ENCODE assay signal across 30 cellular contexts in the genomic region with DNA sequence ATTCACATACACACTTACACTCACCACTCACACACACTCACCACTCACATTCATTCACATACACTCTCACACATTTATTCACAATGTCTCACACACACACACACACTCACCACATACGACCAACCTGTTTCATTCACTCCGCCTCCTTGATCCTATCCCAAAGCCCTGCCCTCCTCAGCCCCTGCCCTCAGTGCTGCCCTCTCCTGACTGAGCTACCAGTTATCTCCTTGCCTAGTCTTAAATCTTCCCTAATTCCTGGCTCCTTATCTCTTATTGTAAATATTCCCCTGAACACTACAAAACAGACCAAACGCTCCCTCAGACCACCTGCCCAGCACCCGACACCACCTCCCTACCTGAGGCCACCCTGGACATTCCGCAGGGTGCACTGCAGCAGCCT. TPM values are rescaled to one million over a fixed set of nuclear protein-coding genes. Genes with fewer than 3 reads are reported as not detected.
DNase-seq lines count a peak whose midpoint lies in the region; ATAC-seq and TF ChIP-seq lines count a peak whose summit lies in the region.
"Had no signal": no experiment of that assay in that cellular context is flagged by ENCODE, and none has a peak within 500 bp of the region (broad histone marks: within the 10 kb centered on the region; RNA-seq: fewer than 3 reads in every experiment).

No MANE protein-coding gene starts in this region.

- no peaks in the 10 kb centered on the region for H3K9me3 Mint-ChIP-seq in MCF 10A (ENCODE audit: unreplicated experiment)
- H3K9me3 Mint-ChIP-seq: activated naive CD8-positive, alpha-beta T cell treated with anti-CD3 and anti-CD28 coated beads for 36 hours; CD8-positive, alpha-beta T cell; naive thymus-derived CD8-positive, alpha-beta T cell; T-cell had no signal

- in situ Hi-C loops in SK-MEL-5 (cut with HindIII; ENCODE audit: low pct_unique_long_range_greater_than_20kb, low sequenced_read_pairs) = no loop called here
- in situ Hi-C loops in KBM-7 (cut with MboI; ENCODE audit: low pct_unique_long_range_greater_than_20kb, low sequenced_read_pairs) = no loop called here

- H3K4me1 ChIP-seq in breast epithelium (no peaks in the 10 kb centered on the region), foreskin keratinocyte (no peaks in the 10 kb centered on the region)
- H3K4me1 ChIP-seq: testis, uterus had no signal

- TF ChIP-seq POLR2A in breast epithelium (IDR thresholded peaks at IDR 0.05) = no peak

- H3K4me1 Mint-ChIP-seq in MCF 10A (ENCODE audit: insufficient read depth, unreplicated experiment) = no peaks in the 10 kb centered on the region
- H3K4me1 Mint-ChIP-seq: activated naive CD8-positive, alpha-beta T cell treated with anti-CD3 and anti-CD28 coated beads for 36 hours; naive thymus-derived CD8-positive, alpha-beta T cell; T-cell had no signal

- peak; percentile 12 for TF ChIP-seq CTCF in MCF 10A (IDR thresholded peaks at IDR 0.05; ENCODE audit: unreplicated experiment)
- no peak for TF ChIP-seq CTCF in breast epithelium (IDR thresholded peaks at IDR 0.05)
- TF ChIP-seq CTCF in foreskin keratinocyte (conservative IDR thresholded peaks at IDR 0.05) = peak; percentile 45

- peaks cover 29% of the 10 kb centered on the region for H3K27me3 Mint-ChIP-seq in MCF 10A (ENCODE audit: insufficient read depth, unreplicated experiment)

- H3K27me3 ChIP-seq in breast epithelium = peaks cover 0 to 15% of the 10 kb centered on the region in 2 donors
- peaks cover 16% of the 10 kb centered on the region for H3K27me3 ChIP-seq in foreskin keratinocyte
- H3K27me3 ChIP-seq: testis, uterus had no signal

- peak; percentile 14 for DNase-seq in MCF 10A (ENCODE audit: unreplicated experiment)
- DNase-seq in breast epithelium (ENCODE audit: low spot score in 2 of 2) = no peak
- DNase-seq in SK-MEL-5 (ENCODE audit: low read depth, low spot score) = peak; percentile 13
- no peak for DNase-seq in foreskin keratinocyte
- no peak for DNase-seq in KBM-7
- DNase-seq: activated effector memory CD4-positive, alpha-beta T cell treated with anti-CD3 and anti-CD28 coated beads, Interleukin-2, amount 50 U/mL, for 16 hours; activated naive CD8-positive, alpha-beta T cell treated with anti-CD3 and anti-CD28 coated beads for 36 hours; activated T-cell treated with anti-CD3 and anti-CD28 coated beads for 4 hours; CD8-positive, alpha-beta T cell; central memory CD4-positive, alpha-beta T cell; DMS153; hypothalamus; kidney; MM.1S; naive thymus-derived CD8-positive, alpha-beta T cell; NCI-H2029; NCI-H526 treated with DMSO at 0.1 percent for 48 hours; stimulated activated naive CD8-positive, alpha-beta T cell treated with anti-CD3 and anti-CD28 coated beads, Interleukin-15, Interleukin-2, amounts not matched to agents 100 U/mL and 50 U/mL, for 24 hours; T-cell; testis; uterus had no signal

- CTCF ChIA-PET in MCF 10A (lab: Yijun Ruan, JAX) = interaction anchor here (0.6 kb wide), 1 partner anchor 390 kb away, joined by 3 read pairs; no protein-coding TSS in a partner anchor

- H3K27ac Mint-ChIP-seq in MCF 10A (ENCODE audit: low read depth, unreplicated experiment) = no peak overlapping the region
- H3K27ac Mint-ChIP-seq: activated naive CD8-positive, alpha-beta T cell treated with anti-CD3 and anti-CD28 coated beads for 36 hours; CD8-positive, alpha-beta T cell; naive thymus-derived CD8-positive, alpha-beta T cell; T-cell had no signal

- no peaks in the 10 kb centered on the region for H3K36me3 ChIP-seq in breast epithelium
- H3K36me3 ChIP-seq: uterus had no signal

- H3K36me3 Mint-ChIP-seq in MCF 10A (ENCODE audit: insufficient read depth, unreplicated experiment) = no peaks in the 10 kb centered on the region
- H3K36me3 Mint-ChIP-seq: activated naive CD8-positive, alpha-beta T cell treated with anti-CD3 and anti-CD28 coated beads for 36 hours; CD8-positive, alpha-beta T cell; naive thymus-derived CD8-positive, alpha-beta T cell; T-cell had no signal

- H3K27ac ChIP-seq in breast epithelium (no peak overlapping the region), foreskin keratinocyte (no peak overlapping the region)
- H3K27ac ChIP-seq: testis, uterus had no signal

- BruUV-seq in MCF 10A (replicated peaks; lab: Mats Ljungman, UMichigan) = no TSS peak

- no peaks in the 10 kb centered on the region for H3K9me3 ChIP-seq in breast epithelium
- H3K9me3 ChIP-seq: testis, uterus had no signal

- intact Hi-C loops in MCF 10A (cut with micrococcal nuclease) = no loop called here
- intact Hi-C loops in breast epithelium (cut with DNase I; ENCODE audit: low total_unique reads) = loop anchor here (5.0 kb wide), 1 partner anchor 483 kb away; no protein-coding TSS in a partner anchor

- POLR2A ChIA-PET in MCF 10A (lab: Yijun Ruan, JAX) = interaction anchor here (0.8 kb wide), 1 partner anchor 132 kb away, joined by 4 read pairs; no protein-coding TSS in a partner anchor

- ATAC-seq in foreskin keratinocyte (peak; percentile 51), HG02588 (IDR thresholded peaks at IDR 0.05; ENCODE audit: unreplicated experiment) (no peak), GM21723 (IDR thresholded peaks at IDR 0.05; ENCODE audit: unreplicated experiment) (no peak)
- ATAC-seq in activated CD4-positive, CD25-positive, alpha-beta regulatory T cell treated with anti-CD3 and anti-CD28 coated beads, Interleukin-2, amount 50 U/mL, for 24 hours = no peak
- ATAC-seq: CD8-positive, alpha-beta T cell; naive thymus-derived CD8-positive, alpha-beta T cell; stimulated activated naive CD8-positive, alpha-beta T cell treated with anti-CD3 and anti-CD28 coated beads, Interleukin-15, Interleukin-2, amounts not matched to agents 100 U/mL and 50 U/mL, for 24 hours; T-cell had no signal

- no peak overlapping the region for H3K4me3 Mint-ChIP-seq in MCF 10A (ENCODE audit: unreplicated experiment)
- H3K4me3 Mint-ChIP-seq: activated naive CD8-positive, alpha-beta T cell treated with anti-CD3 and anti-CD28 coated beads for 36 hours; CD8-positive, alpha-beta T cell; naive thymus-derived CD8-positive, alpha-beta T cell; T-cell had no signal

- H3K4me3 ChIP-seq in breast epithelium = no peak overlapping the region
- H3K4me3 ChIP-seq: testis, uterus had no signal

RNA-seq across cellular contexts. Expression of gene C10orf120, which starts 26.1 kb away (rescaled TPM):
- total RNA-seq in MCF 10A (2022) (not detected in 2 replicates), breast epithelium (not detected), foreskin keratinocyte (not detected in 2 replicates)
- not detected in 2 replicates for total RNA-seq in SK-MEL-5 (2014; rRNA removed; shearing (Covaris generic))
- polyA plus RNA-seq in SK-MEL-5 (2015; cell fraction: cytosol; rRNA removed) = not detected in 2 replicates
- not detected in 2 replicates for polyA plus RNA-seq in SK-MEL-5 (2015; cell fraction: nucleus; rRNA removed)
- polyA plus RNA-seq in foreskin keratinocyte = not detected in 2 replicates
- total RNA-seq: A673; activated naive CD8-positive, alpha-beta T cell treated with anti-CD3 and anti-CD28 coated beads for 36 hours; astrocyte; CD8-positive, alpha-beta T cell; fibroblast of lung; kidney; lower leg skin; naive thymus-derived CD8-positive, alpha-beta T cell; omental fat pad; pulmonary artery endothelial cell; T-cell; uterus had no signal
- polyA plus RNA-seq: fibroblast of lung; naive thymus-derived CD8-positive, alpha-beta T cell had no signal

Comparison
In these comparisons a context has a peak if more than half of its experiments do, and no peak if none do; other contexts are left out.
1. DNase-seq: peak in MCF 10A (single experiment) and SK-MEL-5 (single experiment); none in breast epithelium (0 of 2), foreskin keratinocyte (0 of 2) and KBM-7 (single experiment).
2. CTCF ChIP-seq: peak in MCF 10A (single experiment) and foreskin keratinocyte (single experiment); none in breast epithelium (0 of 3).